In genomic region chr1:23152966-23153684, GRCh38 we compare ENCODE assay signal across 23 cellular contexts.
"Had no signal": no experiment of that assay in that cellular context is flagged by ENCODE, and none has a peak within 500 bp of the region (broad histone marks: within the 10 kb centered on the region; RNA-seq: fewer than 3 reads in every experiment).

No MANE protein-coding gene starts in this region.

- H3K9me3 ChIP-seq: neutrophil, transverse colon had no signal

- H3K36me3 ChIP-seq: neutrophil, transverse colon, WERI-Rb-1 had no signal

- H3K9me3 Mint-ChIP-seq: activated CD4-positive, alpha-beta memory T cell treated with anti-CD3 and anti-CD28 coated beads for 36 hours; activated naive CD4-positive, alpha-beta T cell treated with anti-CD3 and anti-CD28 coated beads, Interleukin-2, amount 50 U/mL, for 72 hours; effector memory CD8-positive, alpha-beta T cell; naive B cell; T-helper 1 cell treated with Interleukin-12 subunit alpha and Interleukin-12 subunit beta and Interleukin-4 antibody, amounts not matched to agents 30 μg/mL and 1 μg/mL, for 36 hours had no signal

- H3K4me3 ChIP-seq: lung, skin epidermis, transverse colon had no signal

- H3K27me3 Mint-ChIP-seq: activated CD4-positive, alpha-beta memory T cell treated with anti-CD3 and anti-CD28 coated beads for 36 hours; activated CD4-positive, alpha-beta T cell treated with anti-CD3 and anti-CD28 coated beads for 36 hours; activated CD8-positive, alpha-beta memory T cell treated with anti-CD3 and anti-CD28 coated beads, Interleukin-2, amount 10 ng/mL, durations not matched to agents 7 days and 5 days; effector memory CD8-positive, alpha-beta T cell; naive B cell had no signal

- H3K27ac ChIP-seq: neutrophil, skin epidermis, transverse colon, WERI-Rb-1 had no signal

- ATAC-seq: activated CD4-positive, alpha-beta T cell treated with anti-CD3 and anti-CD28 coated beads for 36 hours; activated CD8-positive, alpha-beta memory T cell treated with anti-CD3 and anti-CD28 coated beads, Interleukin-2, amount 10 ng/mL, durations not matched to agents 7 days and 5 days; activated naive CD4-positive, alpha-beta T cell treated with anti-CD3 and anti-CD28 coated beads, Interleukin-2, amount 50 U/mL, for 72 hours; effector memory CD8-positive, alpha-beta T cell; left colon had no signal

- H3K27me3 ChIP-seq: neutrophil, transverse colon had no signal

- H3K4me3 Mint-ChIP-seq: activated CD4-positive, alpha-beta memory T cell treated with anti-CD3 and anti-CD28 coated beads for 36 hours; activated CD4-positive, alpha-beta T cell treated with anti-CD3 and anti-CD28 coated beads for 36 hours; activated CD8-positive, alpha-beta memory T cell treated with anti-CD3 and anti-CD28 coated beads, Interleukin-2, amount 10 ng/mL, durations not matched to agents 7 days and 5 days; effector memory CD8-positive, alpha-beta T cell; naive B cell; T-helper 1 cell treated with Interleukin-12 subunit alpha and Interleukin-12 subunit beta and Interleukin-4 antibody, amounts not matched to agents 30 μg/mL and 1 μg/mL, for 36 hours had no signal

- H3K36me3 Mint-ChIP-seq: naive B cell had no signal

- DNase-seq: activated CD4-positive, alpha-beta memory T cell treated with anti-CD3 and anti-CD28 coated beads for 36 hours; activated CD4-positive, alpha-beta T cell treated with anti-CD3 and anti-CD28 coated beads for 36 hours; activated CD8-positive, alpha-beta memory T cell treated with anti-CD3 and anti-CD28 coated beads, Interleukin-2, amount 10 ng/mL, durations not matched to agents 7 days and 5 days; activated effector memory CD4-positive, alpha-beta T cell treated with Interleukin-2 at 50 U/mL for 16 hours; activated T-cell treated with anti-CD3 and anti-CD28 coated beads, Interleukin-2, amount 50 U/mL, for 1 hour; amygdala; dermis blood vessel endothelial cell; effector memory CD8-positive, alpha-beta T cell; foreskin melanocyte; head of caudate nucleus; left colon; naive B cell; posterior cingulate gyrus; stimulated activated CD4-positive, alpha-beta T cell treated with anti-CD3 and anti-CD28 coated beads, Interleukin-4, amount 100 ng/mL, for 24 hours; stimulated activated naive CD4-positive, alpha-beta T cell treated with Interleukin-2 at 50 U/mL for 16 hours; substantia nigra; transverse colon; WERI-Rb-1 had no signal

- H3K27ac Mint-ChIP-seq: activated CD4-positive, alpha-beta memory T cell treated with anti-CD3 and anti-CD28 coated beads for 36 hours; activated CD4-positive, alpha-beta T cell treated with anti-CD3 and anti-CD28 coated beads for 36 hours; activated CD8-positive, alpha-beta memory T cell treated with anti-CD3 and anti-CD28 coated beads, Interleukin-2, amount 10 ng/mL, durations not matched to agents 7 days and 5 days; effector memory CD8-positive, alpha-beta T cell; T-helper 1 cell treated with Interleukin-12 subunit alpha and Interleukin-12 subunit beta and Interleukin-4 antibody, amounts not matched to agents 30 μg/mL and 1 μg/mL, for 36 hours had no signal
